38 cellular contexts compared by ENCODE assay signal in genomic region chr1:41999884-42000283, GRCh38.
"Had no signal": no experiment of that assay in that cellular context is flagged by ENCODE, and none has a peak within 500 bp of the region (broad histone marks: within the 10 kb centered on the region; RNA-seq: fewer than 3 reads in every experiment).

No MANE protein-coding gene starts in this region.

- H3K9me3 Mint-ChIP-seq: activated T-cell treated with anti-CD3 and anti-CD28 coated beads, Interleukin-2, amount 50 U/mL, for 4 hours; activated T-cell treated with anti-CD3 and anti-CD28 coated beads, Interleukin-2, amount 50 U/mL, for 72 hours; brain; central memory CD8-positive, alpha-beta T cell had no signal

- DNase-seq: activated effector memory CD4-positive, alpha-beta T cell treated with anti-CD3 and anti-CD28 coated beads, Interleukin-2, amount 50 U/mL, for 16 hours; activated effector memory CD4-positive, alpha-beta T cell treated with Interleukin-2 at 50 U/mL for 16 hours; activated gamma-delta T cell; activated gamma-delta T cell treated with Interleukin-2 at 50 U/mL for 16 hours; activated naive CD4-positive, alpha-beta T cell; activated naive CD4-positive, alpha-beta T cell treated with anti-CD3 and anti-CD28 coated beads for 36 hours; activated naive CD4-positive, alpha-beta T cell treated with anti-CD3 and anti-CD28 coated beads, Interleukin-2, amount 10 ng/mL, durations not matched to agents 7 days and 5 days; activated naive CD4-positive, alpha-beta T cell treated with anti-CD3 and anti-CD28 coated beads, Interleukin-2, amount 50 U/mL, for 16 hours; activated naive CD4-positive, alpha-beta T cell treated with Interleukin-2 at 50 U/mL for 16 hours; activated naive CD8-positive, alpha-beta T cell treated with anti-CD3 and anti-CD28 coated beads for 36 hours; activated naive CD8-positive, alpha-beta T cell treated with anti-CD3 and anti-CD28 coated beads, Interleukin-2, amount 10 ng/mL, durations not matched to agents 7 days and 5 days; activated naive CD8-positive, alpha-beta T cell treated with anti-CD3 and anti-CD28 coated beads, Interleukin-2, amount 50 U/mL, for 24 hours; activated T-cell treated with anti-CD3 and anti-CD28 coated beads, Interleukin-2, amount 50 U/mL, for 24 hours; activated T-cell treated with anti-CD3 and anti-CD28 coated beads, Interleukin-2, amount 50 U/mL, for 4 hours; activated T-cell treated with anti-CD3 and anti-CD28 coated beads, Interleukin-2, amount 50 U/mL, for 48 hours; activated T-cell treated with anti-CD3 and anti-CD28 coated beads, Interleukin-2, amount 50 U/mL, for 72 hours; adrenal gland; amniotic stem cell; amygdala; anterior cingulate cortex; aorta; body of pancreas; brain microvascular endothelial cell; central memory CD4-positive, alpha-beta T cell; cerebellar nuclear complex had no signal

- H3K36me3 Mint-ChIP-seq: activated naive CD4-positive, alpha-beta T cell treated with anti-CD3 and anti-CD28 coated beads, Interleukin-2, amount 10 ng/mL, durations not matched to agents 7 days and 5 days; activated naive CD4-positive, alpha-beta T cell treated with anti-CD3 and anti-CD28 coated beads, Interleukin-2, amount 50 U/mL, for 24 hours; activated naive CD8-positive, alpha-beta T cell; brain had no signal

- H3K9me3 ChIP-seq: adrenal gland, ascending aorta, body of pancreas, breast epithelium had no signal

- H3K4me3 Mint-ChIP-seq: activated naive CD4-positive, alpha-beta T cell treated with anti-CD3 and anti-CD28 coated beads for 36 hours; activated naive CD4-positive, alpha-beta T cell treated with anti-CD3 and anti-CD28 coated beads, Interleukin-2, amount 10 ng/mL, durations not matched to agents 7 days and 5 days; activated naive CD4-positive, alpha-beta T cell treated with anti-CD3 and anti-CD28 coated beads, Interleukin-2, amount 50 U/mL, for 24 hours; activated naive CD8-positive, alpha-beta T cell; activated naive CD8-positive, alpha-beta T cell treated with anti-CD3 and anti-CD28 coated beads for 36 hours; activated naive CD8-positive, alpha-beta T cell treated with anti-CD3 and anti-CD28 coated beads, Interleukin-2, amount 10 ng/mL, durations not matched to agents 7 days and 5 days; activated naive CD8-positive, alpha-beta T cell treated with anti-CD3 and anti-CD28 coated beads, Interleukin-2, amount 50 U/mL, for 24 hours; activated T-cell treated with anti-CD3 and anti-CD28 coated beads, Interleukin-2, amount 50 U/mL, for 24 hours; activated T-cell treated with anti-CD3 and anti-CD28 coated beads, Interleukin-2, amount 50 U/mL, for 4 hours; activated T-cell treated with anti-CD3 and anti-CD28 coated beads, Interleukin-2, amount 50 U/mL, for 72 hours; activated T-helper 1 cell treated with anti-CD3 and anti-CD28 coated beads, Interleukin-12 subunit alpha, Interleukin-12 subunit beta, Interleukin-2, Interleukin-4 antibody, amounts not matched to agents 30 ng/mL and 10 ng/mL and 1 ng/mL, durations not matched to agents 14 hours and 24 hours and 36 hours; activated T-helper 17 cell treated with anti-CD3 and anti-CD28 coated beads, Interleukin-2, amount 50 U/mL, for 72 hours; brain; central memory CD8-positive, alpha-beta T cell had no signal

- H3K4me1 Mint-ChIP-seq: brain had no signal

- H3K27me3 Mint-ChIP-seq: activated naive CD4-positive, alpha-beta T cell treated with anti-CD3 and anti-CD28 coated beads, Interleukin-2, amount 10 ng/mL, durations not matched to agents 7 days and 5 days; activated naive CD4-positive, alpha-beta T cell treated with anti-CD3 and anti-CD28 coated beads, Interleukin-2, amount 50 U/mL, for 24 hours; activated naive CD8-positive, alpha-beta T cell; activated naive CD8-positive, alpha-beta T cell treated with anti-CD3 and anti-CD28 coated beads for 36 hours; activated naive CD8-positive, alpha-beta T cell treated with anti-CD3 and anti-CD28 coated beads, Interleukin-2, amount 50 U/mL, for 24 hours; activated T-cell treated with anti-CD3 and anti-CD28 coated beads, Interleukin-2, amount 50 U/mL, for 24 hours; activated T-helper 17 cell treated with anti-CD3 and anti-CD28 coated beads, Interleukin-2, amount 50 U/mL, for 72 hours; central memory CD8-positive, alpha-beta T cell had no signal

- H3K4me1 ChIP-seq: adrenal gland, ascending aorta, body of pancreas, breast epithelium had no signal

- ATAC-seq: activated naive CD4-positive, alpha-beta T cell treated with anti-CD3 and anti-CD28 coated beads, Interleukin-2, amount 50 U/mL, for 72 hours; activated naive CD8-positive, alpha-beta T cell treated with anti-CD3 and anti-CD28 coated beads, Interleukin-2, amount 50 U/mL, for 24 hours; activated T-cell treated with anti-CD3 and anti-CD28 coated beads, Interleukin-2, amount 50 U/mL, for 4 hours; activated T-cell treated with anti-CD3 and anti-CD28 coated beads, Interleukin-2, amount 50 U/mL, for 72 hours; activated T-helper 17 cell treated with anti-CD3 and anti-CD28 coated beads, Interleukin-2, amount 50 U/mL, for 72 hours; body of pancreas had no signal

- FAIRE-seq: astrocyte, bronchial epithelial cell, colon had no signal

- H3K27ac Mint-ChIP-seq: activated naive CD4-positive, alpha-beta T cell treated with anti-CD3 and anti-CD28 coated beads for 36 hours; activated naive CD4-positive, alpha-beta T cell treated with anti-CD3 and anti-CD28 coated beads, Interleukin-2, amount 10 ng/mL, durations not matched to agents 7 days and 5 days; activated naive CD4-positive, alpha-beta T cell treated with anti-CD3 and anti-CD28 coated beads, Interleukin-2, amount 50 U/mL, for 72 hours; activated naive CD8-positive, alpha-beta T cell; activated naive CD8-positive, alpha-beta T cell treated with anti-CD3 and anti-CD28 coated beads for 36 hours; activated naive CD8-positive, alpha-beta T cell treated with anti-CD3 and anti-CD28 coated beads, Interleukin-2, amount 10 ng/mL, durations not matched to agents 7 days and 5 days; activated naive CD8-positive, alpha-beta T cell treated with anti-CD3 and anti-CD28 coated beads, Interleukin-2, amount 50 U/mL, for 24 hours; activated T-cell treated with anti-CD3 and anti-CD28 coated beads, Interleukin-2, amount 50 U/mL, for 24 hours; activated T-cell treated with anti-CD3 and anti-CD28 coated beads, Interleukin-2, amount 50 U/mL, for 72 hours; activated T-helper 1 cell treated with anti-CD3 and anti-CD28 coated beads, Interleukin-12 subunit alpha, Interleukin-12 subunit beta, Interleukin-2, Interleukin-4 antibody, amounts not matched to agents 30 ng/mL and 10 ng/mL and 1 ng/mL, durations not matched to agents 14 hours and 24 hours and 36 hours had no signal

- H3K4me3 ChIP-seq: adrenal gland, ascending aorta, body of pancreas, breast epithelium, cardiac muscle cell had no signal

- H3K27ac ChIP-seq: adrenal gland, ascending aorta, body of pancreas, brain microvascular endothelial cell, breast epithelium, cardiac muscle cell had no signal

- H3K36me3 ChIP-seq: adrenal gland, ascending aorta, brain microvascular endothelial cell, breast epithelium, cardiac muscle cell had no signal

- H3K27me3 ChIP-seq: adrenal gland, ascending aorta, body of pancreas, brain microvascular endothelial cell, breast epithelium, cardiac muscle cell had no signal
